ENCODE assay signal across 1 cellular context in genomic region chr1:21337010-21337437, GRCh38.
A peak's percentile ranks its signal among the peaks of the same experiment; 100 is the strongest.
TF ChIP-seq lines count a peak whose summit lies in the region.

No MANE protein-coding gene starts in this region.

TF ChIP-seq in HepG2, 621 proteins besides CTCF, POLR2A, EP300 and RAD21 (continues in another document):
- 0 out of 2 replicates have a peak, but pooled peaks have one; percentile 4 for TF ChIP-seq CEBPG (CRISPR knock-in tag; IDR thresholded peaks at IDR 0.05)
- no peak for TF ChIP-seq ZEB1 (IDR thresholded peaks at IDR 0.05; ENCODE audit: insufficient replicate concordance, low read depth)
- TF ChIP-seq ZBTB2 (CRISPR knock-in tag; IDR thresholded peaks at IDR 0.05; ENCODE audit: low read depth): no peak
- TF ChIP-seq ZSCAN22 (CRISPR knock-in tag; IDR thresholded peaks at IDR 0.05): peak; percentile 89
- no peak for TF ChIP-seq LCORL (IDR thresholded peaks at IDR 0.05)
- TF ChIP-seq LCORL (CRISPR knock-in tag; IDR thresholded peaks at IDR 0.05): peak; percentile 62; the same call in 1 of the 2 replicates
- TF ChIP-seq MAFK (conservative IDR thresholded peaks at IDR 0.05 in 1 of 2, IDR thresholded peaks at IDR 0.05 in 1 of 2; ENCODE audit: low read length in 2 of 2): no peak
- no peak for TF ChIP-seq DZIP1 (CRISPR knock-in tag; IDR thresholded peaks at IDR 0.05)
- TF ChIP-seq ZNF609 (CRISPR knock-in tag; IDR thresholded peaks at IDR 0.05; ENCODE audit: borderline replicate concordance): peak; percentile 24; the same call in 1 of the 2 replicates
- TF ChIP-seq ZNF652 (CRISPR knock-in tag; IDR thresholded peaks at IDR 0.05; ENCODE audit: borderline replicate concordance, low read depth): 0 out of 2 replicates have a peak, but pooled peaks have one; percentile 64
- peak; percentile 52 for TF ChIP-seq SALL1 (CRISPR knock-in tag; IDR thresholded peaks at IDR 0.05)
- TF ChIP-seq FOXJ3 (CRISPR knock-in tag; IDR thresholded peaks at IDR 0.05; ENCODE audit: borderline replicate concordance): peak; percentile 41; the same call in 1 of the 2 replicates
- TF ChIP-seq RXRB (CRISPR knock-in tag; IDR thresholded peaks at IDR 0.05; ENCODE audit: borderline replicate concordance): peak; percentile 53; the same call in 1 of the 2 replicates
- peak; percentile 20; the same call in 1 of the 2 replicates for TF ChIP-seq SAP130 (CRISPR knock-in tag; IDR thresholded peaks at IDR 0.05; ENCODE audit: low read depth)
- TF ChIP-seq ZNF205 (CRISPR knock-in tag; IDR thresholded peaks at IDR 0.05): peak; percentile 35; the same call in 1 of the 2 replicates
- TF ChIP-seq FOXP4 (CRISPR knock-in tag; IDR thresholded peaks at IDR 0.05): peak; percentile 79
- 0 out of 2 replicates have a peak, but pooled peaks have one; percentile 43 for TF ChIP-seq ZNF280D (CRISPR knock-in tag; IDR thresholded peaks at IDR 0.05)
- TF ChIP-seq GATAD2A (CRISPR knock-in tag; IDR thresholded peaks at IDR 0.05): peak; percentile 50; the same call in 1 of the 2 replicates
- TF ChIP-seq ZNF362 (CRISPR knock-in tag; IDR thresholded peaks at IDR 0.05; ENCODE audit: borderline replicate concordance): peak; percentile 82
- TF ChIP-seq ZMYM2 (CRISPR knock-in tag; IDR thresholded peaks at IDR 0.05): no peak
- TF ChIP-seq MED1 (CRISPR knock-in tag; IDR thresholded peaks at IDR 0.05): peak; percentile 20; the same call in 1 of the 2 replicates
- TF ChIP-seq ARID4A (CRISPR knock-in tag; IDR thresholded peaks at IDR 0.05; ENCODE audit: borderline replicate concordance): peak; percentile 32; the same call in 1 of the 2 replicates
- peak; percentile 75 for TF ChIP-seq RARA (CRISPR knock-in tag; IDR thresholded peaks at IDR 0.05)
- peak; percentile 79 for TF ChIP-seq HNF4A (CRISPR knock-in tag; IDR thresholded peaks at IDR 0.05)
- no peak for TF ChIP-seq ZNF562 (CRISPR knock-in tag; IDR thresholded peaks at IDR 0.05; ENCODE audit: borderline replicate concordance)
- peak; percentile 62 for TF ChIP-seq ZMYM3 (CRISPR knock-in tag; IDR thresholded peaks at IDR 0.05)
- no peak for TF ChIP-seq ZNF432 (CRISPR knock-in tag; IDR thresholded peaks at IDR 0.05; ENCODE audit: borderline replicate concordance)
- TF ChIP-seq KAT8 (CRISPR knock-in tag; IDR thresholded peaks at IDR 0.05): no peak
- TF ChIP-seq MATR3 (CRISPR knock-in tag; IDR thresholded peaks at IDR 0.05): no peak
- no peak for TF ChIP-seq ZFP36L2 (CRISPR knock-in tag; IDR thresholded peaks at IDR 0.05)
- no peak for TF ChIP-seq NR2F6 (IDR thresholded peaks at IDR 0.05)
- TF ChIP-seq NR2F6 (CRISPR knock-in tag; IDR thresholded peaks at IDR 0.05): peak; percentile 51
- TF ChIP-seq PITX1 (CRISPR knock-in tag; IDR thresholded peaks at IDR 0.05): 0 out of 2 replicates have a peak, but pooled peaks have one; percentile 36
- TF ChIP-seq FOSL2 (CRISPR knock-in tag; IDR thresholded peaks at IDR 0.05): no peak
- TF ChIP-seq NFKB2 (CRISPR knock-in tag; IDR thresholded peaks at IDR 0.05; ENCODE audit: borderline replicate concordance): no peak
- TF ChIP-seq SOX6 (IDR thresholded peaks at IDR 0.05): no peak
- peak; percentile 30; the same call in 1 of the 2 replicates for TF ChIP-seq SOX6 (CRISPR knock-in tag; IDR thresholded peaks at IDR 0.05)
- 0 out of 2 replicates have a peak, but pooled peaks have one; percentile 16 for TF ChIP-seq ERF (CRISPR knock-in tag; IDR thresholded peaks at IDR 0.05)
- peak; percentile 44; the same call in 1 of the 2 replicates for TF ChIP-seq PHF21A (CRISPR knock-in tag; IDR thresholded peaks at IDR 0.05)
